In genomic region chr18:24679062-24679461, GRCh38 we compare ENCODE assay signal across 27 cellular contexts.
"Had no signal": no experiment of that assay in that cellular context is flagged by ENCODE, and none has a peak within 500 bp of the region (broad histone marks: within the 10 kb centered on the region; RNA-seq: fewer than 3 reads in every experiment).

No MANE protein-coding gene starts in this region.

- FAIRE-seq: pancreas, urothelium cell line had no signal

- H3K36me3 Mint-ChIP-seq: naive B cell; natural killer cell; stimulated activated naive B cell treated with anti-CD40 and anti-IgM and Interleukin-4, amounts not matched to agents 10 μg/mL and 1 μg/mL and 100 μg/mL, for 72 hours had no signal

- DNase-seq: heart right ventricle; islet precursor cell; left ventricle myocardium inferior; mesendoderm; naive B cell; natural killer cell; nephron progenitor cell; pancreas; psoas muscle; stimulated activated CD4-positive, alpha-beta T cell treated with anti-CD3 and anti-CD28 coated beads, Interleukin-12 subunit alpha, Interleukin-12 subunit beta, amount 100 ng/mL, for 4 hours; stimulated activated CD4-positive, alpha-beta T cell treated with anti-CD3 and anti-CD28 coated beads, Interleukin-15, amount 100 ng/mL, for 24 hours; stimulated activated CD4-positive, alpha-beta T cell treated with anti-CD3 and anti-CD28 coated beads, Interleukin-2, amount 100 ng/mL, for 24 hours; stimulated activated CD4-positive, alpha-beta T cell treated with anti-CD3 and anti-CD28 coated beads, Interleukin-4, amount 100 ng/mL, for 1 hour; stimulated activated naive B cell treated with anti-CD40 and anti-IgM and Interleukin-4, amounts not matched to agents 10 μg/mL and 1 μg/mL and 100 μg/mL, for 72 hours; stimulated activated naive CD8-positive, alpha-beta T cell treated with anti-CD3 and anti-CD28 coated beads, Interleukin-15, Interleukin-2, amounts not matched to agents 100 U/mL and 50 U/mL, for 24 hours; stomach; testis; thyroid gland; trophoblast cell; upper lobe of right lung had no signal

- H3K9me3 Mint-ChIP-seq: natural killer cell; stimulated activated naive B cell treated with anti-CD40 and anti-IgM and Interleukin-4, amounts not matched to agents 10 μg/mL and 1 μg/mL and 100 μg/mL, for 72 hours had no signal

- H3K9me3 ChIP-seq: pancreas, psoas muscle, testis, thyroid gland, upper lobe of right lung had no signal

- H3K4me1 Mint-ChIP-seq: mesothelial cell of epicardium; naive B cell; natural killer cell; nephron progenitor cell; stimulated activated naive B cell treated with anti-CD40 and anti-IgM and Interleukin-4, amounts not matched to agents 10 μg/mL and 1 μg/mL and 100 μg/mL, for 72 hours had no signal

- H3K4me3 ChIP-seq: heart right ventricle, hepatocyte, left ventricle myocardium inferior, lung, pancreas, psoas muscle, right atrium auricular region, skin epidermis, stomach, testis, thyroid gland, upper lobe of right lung had no signal

- H3K27me3 ChIP-seq: heart right ventricle, hepatocyte, pancreas, right atrium auricular region, stomach, testis, upper lobe of right lung had no signal

- H3K27ac ChIP-seq: heart right ventricle, hepatocyte, left ventricle myocardium inferior, pancreas, psoas muscle, right atrium auricular region, stomach, testis, thyroid gland, upper lobe of right lung had no signal

- H3K4me2 ChIP-seq: hepatocyte had no signal

- H3K4me1 ChIP-seq: heart right ventricle, left ventricle myocardium inferior, pancreas, psoas muscle, right atrium auricular region, stomach, testis, thyroid gland, upper lobe of right lung had no signal

- H3K4me3 Mint-ChIP-seq: mesothelial cell of epicardium; naive B cell; natural killer cell; nephron progenitor cell; stimulated activated naive B cell treated with anti-CD40 and anti-IgM and Interleukin-4, amounts not matched to agents 10 μg/mL and 1 μg/mL and 100 μg/mL, for 72 hours had no signal

- H3K79me2 ChIP-seq: hepatocyte had no signal

- H3K36me3 ChIP-seq: heart right ventricle, left ventricle myocardium inferior, pancreas, right atrium auricular region, stomach, thyroid gland, upper lobe of right lung had no signal

- H3K27ac Mint-ChIP-seq: mesothelial cell of epicardium; naive B cell; natural killer cell; nephron progenitor cell; stimulated activated naive B cell treated with anti-CD40 and anti-IgM and Interleukin-4, amounts not matched to agents 10 μg/mL and 1 μg/mL and 100 μg/mL, for 72 hours had no signal

- H2AFZ ChIP-seq: hepatocyte had no signal

- ATAC-seq: heart right ventricle; natural killer cell; pancreas; psoas muscle; sciatic nerve; stimulated activated naive B cell treated with anti-CD40 and anti-IgM and Interleukin-4, amounts not matched to agents 10 μg/mL and 1 μg/mL and 100 μg/mL, for 72 hours; stimulated activated naive CD8-positive, alpha-beta T cell treated with anti-CD3 and anti-CD28 coated beads, Interleukin-15, Interleukin-2, amounts not matched to agents 100 U/mL and 50 U/mL, for 24 hours; upper lobe of right lung had no signal
